Comparison of ENCODE assay signal across 18 cellular contexts in the genomic region with DNA sequence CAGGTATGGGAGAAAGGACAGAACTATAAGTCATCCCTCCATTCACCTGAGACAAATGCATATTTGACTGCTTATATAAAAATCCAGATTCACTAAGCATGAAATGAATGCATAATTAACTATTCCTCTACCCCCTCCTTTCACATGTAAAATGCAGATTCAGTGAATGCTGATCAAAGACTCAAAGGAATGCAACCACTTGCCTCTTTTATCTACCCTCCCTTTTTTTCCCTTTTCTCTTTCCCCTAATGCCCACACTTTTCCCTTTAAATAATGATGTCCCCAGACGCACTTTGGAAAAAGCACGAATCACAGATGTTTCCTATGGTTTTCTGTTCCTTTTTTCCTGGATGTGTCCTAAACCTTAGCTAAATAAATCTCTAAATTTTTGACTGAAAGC. TPM values are rescaled to one million over a fixed set of nuclear protein-coding genes. Genes with fewer than 3 reads are reported as not detected.
DNase-seq lines count a peak whose midpoint lies in the region; ATAC-seq and TF ChIP-seq lines count a peak whose summit lies in the region.
"Had no signal": no experiment of that assay in that cellular context is flagged by ENCODE, and none has a peak within 500 bp of the region (broad histone marks: within the 10 kb centered on the region; RNA-seq: fewer than 3 reads in every experiment).

No MANE protein-coding gene starts in this region.

- H3K4me2 ChIP-seq in hepatocyte: no peak overlapping the region

- peak overlapping the region; percentile 92 for H3K27ac ChIP-seq in hepatocyte
- H3K27ac ChIP-seq: gastrocnemius medialis, testis had no signal

- no peaks in the 10 kb centered on the region for H3K27me3 ChIP-seq in hepatocyte
- H3K27me3 ChIP-seq: gastrocnemius medialis, testis had no signal

- no peaks in the 10 kb centered on the region for H3K27me3 Mint-ChIP-seq in activated CD4-positive, alpha-beta T cell treated with anti-CD3 and anti-CD28 coated beads, Interleukin-2, amount 10 ng/mL, durations not matched to agents 24 days and 14 days
- no peaks in the 10 kb centered on the region for H3K27me3 Mint-ChIP-seq in T-cell

- peaks cover 36% of the 10 kb centered on the region for H3K4me1 ChIP-seq in hepatocyte (ENCODE audit: insufficient read depth)

- intact Hi-C loops in activated CD4-positive, alpha-beta T cell treated with anti-CD3 and anti-CD28 coated beads, Interleukin-2, amount 10 ng/mL, durations not matched to agents 24 days and 14 days (cut with micrococcal nuclease): no loop called here
- intact Hi-C loops in left ventricle myocardium superior (cut with micrococcal nuclease): no loop called here

- POLR2A ChIA-PET in T-cell (lab: Charles Lee): interaction anchor here (0.9 to 1.2 kb wide), 2 partner anchors 21 to 35 kb away, joined by 3 to 4 read pairs; no protein-coding TSS in a partner anchor

- no peak overlapping the region for H3K4me3 ChIP-seq in hepatocyte
- H3K4me3 ChIP-seq: gastrocnemius medialis, testis had no signal

- H3K4me1 Mint-ChIP-seq in activated CD4-positive, alpha-beta T cell treated with anti-CD3 and anti-CD28 coated beads, Interleukin-2, amount 10 ng/mL, durations not matched to agents 24 days and 14 days: peaks cover 62% of the 10 kb centered on the region
- peaks cover 75 to 85% (median 83%) of the 10 kb centered on the region in 3 donors for H3K4me1 Mint-ChIP-seq in T-cell
- H3K4me1 Mint-ChIP-seq in stimulated activated effector memory CD8-positive, alpha-beta T cell treated with anti-CD3 and anti-CD28 coated beads, Interleukin-12 subunit alpha, Interleukin-12 subunit beta, amount 100 ng/mL, for 72 hours: peaks cover 72% of the 10 kb centered on the region

- H3K9me2 ChIP-seq in hepatocyte (replicated peaks; ENCODE audit: insufficient read depth): no peaks in the 10 kb centered on the region

- ATAC-seq in T-cell (replicated peaks in 1 of 4) (no peak), left ventricle myocardium superior (no peak)
- ATAC-seq in stimulated activated effector memory CD8-positive, alpha-beta T cell treated with anti-CD3 and anti-CD28 coated beads, Interleukin-12 subunit alpha, Interleukin-12 subunit beta, amount 100 ng/mL, for 72 hours: no peak

- no peak overlapping the region for H2AFZ ChIP-seq in hepatocyte

- no peak overlapping the region for H3K27ac Mint-ChIP-seq in activated CD4-positive, alpha-beta T cell treated with anti-CD3 and anti-CD28 coated beads, Interleukin-2, amount 10 ng/mL, durations not matched to agents 24 days and 14 days
- H3K27ac Mint-ChIP-seq in T-cell: peak overlapping the region; percentile 86 to 94
- H3K27ac Mint-ChIP-seq in stimulated activated effector memory CD8-positive, alpha-beta T cell treated with anti-CD3 and anti-CD28 coated beads, Interleukin-12 subunit alpha, Interleukin-12 subunit beta, amount 100 ng/mL, for 72 hours: no peak overlapping the region

- CTCF ChIA-PET in T-cell (lab: Charles Lee): interaction anchor here in 1 of 2 donors (1.5 kb wide), 1 partner anchor 53 kb away, joined by 4 read pairs; no protein-coding TSS in a partner anchor

- H3K4me3 Mint-ChIP-seq in activated CD4-positive, alpha-beta T cell treated with anti-CD3 and anti-CD28 coated beads, Interleukin-2, amount 10 ng/mL, durations not matched to agents 24 days and 14 days: peak overlapping the region; percentile 10
- H3K4me3 Mint-ChIP-seq in T-cell: peak overlapping the region; percentile 42 to 65 (median 55)
- peak overlapping the region; percentile 22 for H3K4me3 Mint-ChIP-seq in stimulated activated effector memory CD8-positive, alpha-beta T cell treated with anti-CD3 and anti-CD28 coated beads, Interleukin-12 subunit alpha, Interleukin-12 subunit beta, amount 100 ng/mL, for 72 hours
- H3K4me3 Mint-ChIP-seq: neural crest cell had no signal

- H3K36me3 ChIP-seq in hepatocyte (replicated peaks; ENCODE audit: insufficient read depth, low read depth): no peaks in the 10 kb centered on the region
- H3K36me3 ChIP-seq: gastrocnemius medialis had no signal

- H4K20me1 ChIP-seq in hepatocyte (ENCODE audit: insufficient read depth, poor library complexity, severe bottlenecking): no peaks in the 10 kb centered on the region

- H3K9me3 ChIP-seq in hepatocyte (ENCODE audit: low read depth): no peaks in the 10 kb centered on the region
- H3K9me3 ChIP-seq: gastrocnemius medialis, testis had no signal

- WGBS in hepatocyte (ENCODE audit: low lambda C conversion rate, missing lambda C conversion rate): 81% methylated on average over 2 of the region's 2 CpGs

- H3K9me3 Mint-ChIP-seq in activated CD4-positive, alpha-beta T cell treated with anti-CD3 and anti-CD28 coated beads, Interleukin-2, amount 10 ng/mL, durations not matched to agents 24 days and 14 days: no peaks in the 10 kb centered on the region
- H3K9me3 Mint-ChIP-seq in T-cell: no peaks in the 10 kb centered on the region
- no peaks in the 10 kb centered on the region for H3K9me3 Mint-ChIP-seq in stimulated activated effector memory CD8-positive, alpha-beta T cell treated with anti-CD3 and anti-CD28 coated beads, Interleukin-12 subunit alpha, Interleukin-12 subunit beta, amount 100 ng/mL, for 72 hours
- H3K9me3 Mint-ChIP-seq: neural crest cell had no signal

- TF ChIP-seq CTCF in hepatocyte (IDR thresholded peaks at IDR 0.05; ENCODE audit: poor library complexity): no peak

- DNase-seq in activated CD4-positive, alpha-beta T cell treated with anti-CD3 and anti-CD28 coated beads, Interleukin-2, amount 10 ng/mL, durations not matched to agents 24 days and 14 days: no peak
- DNase-seq in activated CD4-positive, alpha-beta T cell treated with anti-CD3 and anti-CD28 coated beads, Interleukin-2, amount 50 U/mL, for 48 hours: no peak
- DNase-seq in T-cell (no peak), hepatocyte (ENCODE audit: low spot score) (no peak), NCI-H82 (lab: John Stamatoyannopoulos, UW) (no peak), left ventricle myocardium superior (no peak), GM19238 (ENCODE audit: insufficient read length, low spot score) (no peak)
- no peak for DNase-seq in stimulated activated effector memory CD8-positive, alpha-beta T cell treated with anti-CD3 and anti-CD28 coated beads, Interleukin-12 subunit alpha, Interleukin-12 subunit beta, amount 100 ng/mL, for 72 hours (ENCODE audit: low spot score in 2 of 2)
- DNase-seq: aorta, DMS 273 treated with DMSO at 0.1 percent for 48 hours, gastrocnemius medialis, NCI-H146, NCI-H526, testis had no signal

- H3K79me2 ChIP-seq in hepatocyte: no peaks in the 10 kb centered on the region

- no peaks in the 10 kb centered on the region for H3K36me3 Mint-ChIP-seq in activated CD4-positive, alpha-beta T cell treated with anti-CD3 and anti-CD28 coated beads, Interleukin-2, amount 10 ng/mL, durations not matched to agents 24 days and 14 days (ENCODE audit: low read depth)
- H3K36me3 Mint-ChIP-seq in T-cell: no peaks in the 10 kb centered on the region
- no peaks in the 10 kb centered on the region for H3K36me3 Mint-ChIP-seq in stimulated activated effector memory CD8-positive, alpha-beta T cell treated with anti-CD3 and anti-CD28 coated beads, Interleukin-12 subunit alpha, Interleukin-12 subunit beta, amount 100 ng/mL, for 72 hours

RNA-seq across cellular contexts. Expression of a gene that starts 4.5 kb away (rescaled TPM):
- total RNA-seq in activated CD4-positive, alpha-beta T cell treated with anti-CD3 and anti-CD28 coated beads, Interleukin-2, amount 10 ng/mL, durations not matched to agents 24 days and 14 days: 12.2 and 14.7 TPM in 2 replicates
- total RNA-seq in T-cell: 100 to 1,000 TPM in 4 of 5 donors, 10 to 100 TPM in 1; 90.2 to 144 (median 126) TPM
- 13.7 and 17.5 TPM in 2 replicates for total RNA-seq in hepatocyte
- 7.9 and 16.0 TPM in 2 replicates for polyA plus RNA-seq in hepatocyte
- total RNA-seq in left ventricle myocardium superior: 25.3 TPM
- total RNA-seq: neural crest cell had no signal

RNA-seq across cellular contexts. Expression of a gene that starts 26.3 kb away (rescaled TPM):
- total RNA-seq in activated CD4-positive, alpha-beta T cell treated with anti-CD3 and anti-CD28 coated beads, Interleukin-2, amount 10 ng/mL, durations not matched to agents 24 days and 14 days: not detected in 2 replicates
- total RNA-seq in T-cell: not detected
- total RNA-seq in hepatocyte: not detected in 2 replicates
- polyA plus RNA-seq in hepatocyte: not detected in 2 replicates
- 0.72 TPM for total RNA-seq in left ventricle myocardium superior
- total RNA-seq: IMR-90, kidney epithelial cell, neural crest cell had no signal
- polyA plus RNA-seq: aorta, IMR-90 had no signal

RNA-seq across cellular contexts. Expression of a gene that starts 31.0 kb away (rescaled TPM):
- not detected in 2 replicates for total RNA-seq in activated CD4-positive, alpha-beta T cell treated with anti-CD3 and anti-CD28 coated beads, Interleukin-2, amount 10 ng/mL, durations not matched to agents 24 days and 14 days
- total RNA-seq in T-cell (under 1 TPM in 2 of 5 donors, not detected in 3; 0.51 to 0.53 TPM), hepatocyte (0.77 and 1.2 TPM in 2 replicates), left ventricle myocardium superior (not detected)
- 1.9 and 3.0 TPM in 2 replicates for polyA plus RNA-seq in hepatocyte
- total RNA-seq: aorta, gastrocnemius medialis, IMR-90, kidney epithelial cell, neural crest cell, skeletal muscle tissue had no signal
- polyA plus RNA-seq: IMR-90 had no signal

RNA-seq across cellular contexts. Expression of a gene that starts 41.2 kb away (rescaled TPM):
- total RNA-seq in activated CD4-positive, alpha-beta T cell treated with anti-CD3 and anti-CD28 coated beads, Interleukin-2, amount 10 ng/mL, durations not matched to agents 24 days and 14 days: not detected in 2 replicates
- total RNA-seq in T-cell: under 1 TPM in 3 of 5 donors, not detected in 2; 0.16 to 0.32 (median 0.23) TPM
- 0.92 and 1.6 TPM in 2 replicates for total RNA-seq in hepatocyte
- 0.18 and 0.95 TPM in 2 replicates for polyA plus RNA-seq in hepatocyte
- total RNA-seq in left ventricle myocardium superior: 1.5 TPM
- total RNA-seq: IMR-90 had no signal
- polyA plus RNA-seq: IMR-90 had no signal

Comparison
In these comparisons a context has a peak if more than half of its experiments do, and no peak if none do; other contexts are left out.
1. H3K27ac Mint-ChIP-seq: peak in T-cell (2 of 2); none in activated CD4-positive, alpha-beta T cell treated with anti-CD3 and anti-CD28 coated beads, Interleukin-2, amount 10 ng/mL, durations not matched to agents 24 days and 14 days (single experiment) and stimulated activated effector memory CD8-positive, alpha-beta T cell treated with anti-CD3 and anti-CD28 coated beads, Interleukin-12 subunit alpha, Interleukin-12 subunit beta, amount 100 ng/mL, for 72 hours (single experiment).
2. Peak in every context shown above with its lines, with median percentiles within 50 percentile points of each other: H3K4me3 Mint-ChIP-seq.